ENCODE assay signal across 27 cellular contexts in the genomic region with DNA sequence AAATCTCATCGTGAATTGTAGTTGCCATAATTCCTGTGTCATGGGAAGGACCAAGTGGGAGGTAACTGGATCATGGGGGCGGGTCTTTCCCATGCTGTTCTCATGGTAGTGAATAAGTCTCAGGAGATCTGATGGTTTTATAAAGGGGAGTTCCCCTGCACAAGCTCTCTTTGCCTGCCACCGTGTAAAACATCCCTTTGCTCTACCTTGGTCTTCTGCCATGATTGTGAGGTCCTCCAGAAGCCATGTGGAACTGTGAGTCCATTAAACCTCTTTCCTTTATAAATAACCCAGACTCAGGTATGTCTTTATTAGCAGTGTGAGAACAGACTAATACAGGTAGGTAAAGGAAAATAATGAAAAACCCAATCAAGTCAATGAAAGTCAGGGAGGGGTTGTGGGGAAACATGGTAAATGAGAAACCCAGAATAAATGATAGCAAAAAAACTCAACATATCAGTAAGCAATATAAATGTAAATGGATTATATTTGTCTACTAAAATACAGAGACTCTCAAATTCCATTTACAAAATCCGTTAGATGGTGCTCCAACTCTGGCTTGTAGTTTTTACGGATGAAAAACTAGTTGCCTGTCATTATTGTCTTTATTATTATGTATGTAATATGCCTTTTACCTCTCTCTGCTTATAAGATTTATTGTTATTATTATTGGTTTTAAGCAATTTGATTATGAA.
"Had no signal": no experiment of that assay in that cellular context is flagged by ENCODE, and none has a peak within 500 bp of the region (broad histone marks: within the 10 kb centered on the region; RNA-seq: fewer than 3 reads in every experiment).

No MANE protein-coding gene starts in this region.

- H3K27ac ChIP-seq: stomach, suprapubic skin, testis, thoracic aorta, thyroid gland, tibial artery, tibial nerve, transverse colon, upper lobe of left lung, upper lobe of right lung, uterus, vagina had no signal

- H3K9me3 ChIP-seq: stomach, suprapubic skin, testis, thoracic aorta, thyroid gland, tibial artery, transverse colon, upper lobe of left lung, upper lobe of right lung, uterus, vagina had no signal

- H3K4me1 ChIP-seq: testis, thyroid gland, transverse colon, upper lobe of right lung, uterus, vagina had no signal

- ATAC-seq: stimulated activated effector memory CD8-positive, alpha-beta T cell treated with anti-CD3 and anti-CD28 coated beads, Interleukin-12 subunit alpha, Interleukin-12 subunit beta, amount 100 ng/mL, for 72 hours; stimulated activated memory B cell treated with anti-CD40 and anti-IgM and Interleukin-4, amounts not matched to agents 10 μg/mL and 1 μg/mL and 100 μg/mL, for 72 hours; stimulated activated naive B cell treated with anti-CD40 and anti-IgM and Interleukin-4, amounts not matched to agents 10 μg/mL and 1 μg/mL and 100 μg/mL, for 72 hours; stimulated activated naive CD8-positive, alpha-beta T cell treated with anti-CD3 and anti-CD28 coated beads, Interleukin-15, amount 100 ng/mL, for 72 hours; stimulated activated naive CD8-positive, alpha-beta T cell treated with anti-CD3 and anti-CD28 coated beads, Interleukin-15, Interleukin-2, amounts not matched to agents 100 U/mL and 50 U/mL, for 24 hours; upper lobe of right lung had no signal

- H3K4me3 ChIP-seq: stomach, suprapubic skin, testis, thoracic aorta, thyroid gland, tibial artery, tibial nerve, transverse colon, upper lobe of left lung, upper lobe of right lung, uterus, vagina had no signal

- FAIRE-seq: urothelium cell line had no signal

- DNase-seq: stimulated activated CD4-positive, alpha-beta T cell treated with anti-CD3 and anti-CD28 coated beads, Interleukin-2, amount 100 ng/mL, for 48 hours; stimulated activated CD4-positive, alpha-beta T cell treated with anti-CD3 and anti-CD28 coated beads, Interleukin-4, amount 100 ng/mL, for 1 hour; stimulated activated CD4-positive, alpha-beta T cell treated with anti-CD3 and anti-CD28 coated beads, Interleukin-4, amount 100 ng/mL, for 24 hours; stimulated activated CD4-positive, alpha-beta T cell treated with anti-CD3 and anti-CD28 coated beads, Interleukin-4, amount 100 ng/mL, for 4 hours; stimulated activated CD8-positive, alpha-beta memory T cell treated with anti-CD3 and anti-CD28 coated beads, Interleukin-4, amount 100 ng/mL, for 48 hours; stimulated activated naive B cell treated with anti-CD40 and anti-IgM and Interleukin-4, amounts not matched to agents 10 μg/mL and 1 μg/mL and 100 μg/mL, for 72 hours; stimulated activated naive CD4-positive, alpha-beta T cell; stimulated activated naive CD4-positive, alpha-beta T cell treated with Interleukin-2 at 50 U/mL for 16 hours; stimulated activated naive CD8-positive, alpha-beta T cell treated with anti-CD3 and anti-CD28 coated beads, Interleukin-15, amount 100 ng/mL, for 72 hours; stimulated activated naive CD8-positive, alpha-beta T cell treated with anti-CD3 and anti-CD28 coated beads, Interleukin-15, Interleukin-2, amounts not matched to agents 100 U/mL and 50 U/mL, for 24 hours; stomach; substantia nigra; testis; thyroid gland; tibial artery; transverse colon; trophoblast cell; upper lobe of left lung; upper lobe of right lung; uterus had no signal

- H3K27me3 ChIP-seq: stomach, suprapubic skin, testis, thyroid gland, tibial nerve, upper lobe of left lung, upper lobe of right lung, uterus, vagina had no signal

- H3K36me3 ChIP-seq: stomach, suprapubic skin, thoracic aorta, thyroid gland, tibial artery, tibial nerve, transverse colon, upper lobe of left lung, upper lobe of right lung, uterus, vagina had no signal
